Comparison of ENCODE assay signal across 8 cellular contexts in the genomic region with DNA sequence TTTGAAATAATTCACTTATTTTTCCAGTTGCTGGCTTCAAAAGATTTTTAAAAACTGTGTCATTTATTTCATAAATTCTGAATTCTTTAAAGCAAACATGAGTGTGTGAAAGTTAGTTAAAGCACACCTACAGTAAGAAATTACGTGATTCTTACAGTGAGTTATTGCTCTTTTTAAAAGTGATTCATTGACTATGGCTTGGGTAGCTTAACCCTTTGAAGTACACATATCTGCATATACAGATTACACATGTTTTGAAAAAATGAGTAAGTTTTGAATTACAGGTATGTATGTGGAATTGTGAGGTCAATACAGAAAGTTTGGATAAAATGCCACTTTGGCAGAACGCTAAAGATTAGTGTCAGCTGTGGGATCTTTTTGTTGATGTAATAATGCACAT.
DNase-seq lines count a peak whose midpoint lies in the region; ATAC-seq and TF ChIP-seq lines count a peak whose summit lies in the region.

No MANE protein-coding gene starts in this region.

- intact Hi-C loops in activated CD4-positive, alpha-beta T cell treated with anti-CD3 and anti-CD28 coated beads, Interleukin-2, amount 10 ng/mL, durations not matched to agents 24 days and 14 days (cut with micrococcal nuclease): loop anchor here (1.0 to 5.0 kb wide), 4 partner anchors 10 to 1442 kb away; a partner anchor contains a TSS

- H3K79me2 ChIP-seq in SU-DHL-6 (ENCODE audit: insufficient read depth, low read length): peaks cover 9% of the 10 kb centered on the region; the same call in 1 of the 2 replicates

- H3K36me3 Mint-ChIP-seq in activated CD4-positive, alpha-beta T cell treated with anti-CD3 and anti-CD28 coated beads, Interleukin-2, amount 10 ng/mL, durations not matched to agents 24 days and 14 days (ENCODE audit: low read depth): peaks cover 5% of the 10 kb centered on the region

- DNase-seq in activated CD4-positive, alpha-beta T cell treated with anti-CD3 and anti-CD28 coated beads, Interleukin-2, amount 10 ng/mL, durations not matched to agents 24 days and 14 days: no peak
- DNase-seq in activated CD4-positive, alpha-beta T cell treated with anti-CD3 and anti-CD28 coated beads for 48 hours: no peak
- DNase-seq in kidney glomerular epithelial cell (lab: John Stamatoyannopoulos, UW) (peak; percentile 4), NCI-H524 (lab: John Stamatoyannopoulos, UW) (no peak), middle frontal gyrus (ENCODE audit: extremely low spot score, low spot score) (no peak)

- H3K27me3 ChIP-seq in SU-DHL-6 (ENCODE audit: low read length): no peaks in the 10 kb centered on the region
- no peaks in the 10 kb centered on the region for H3K27me3 ChIP-seq in subcutaneous abdominal adipose tissue (ENCODE audit: control insufficient read depth in 5 of 5, insufficient read depth in 4 of 5, low read length in 5 of 5)

- H3K27me3 Mint-ChIP-seq in activated CD4-positive, alpha-beta T cell treated with anti-CD3 and anti-CD28 coated beads, Interleukin-2, amount 10 ng/mL, durations not matched to agents 24 days and 14 days: no peaks in the 10 kb centered on the region

- peak overlapping the region; percentile 79 for H3K27ac Mint-ChIP-seq in activated CD4-positive, alpha-beta T cell treated with anti-CD3 and anti-CD28 coated beads, Interleukin-2, amount 10 ng/mL, durations not matched to agents 24 days and 14 days

- H3K9ac ChIP-seq in SU-DHL-6 (ENCODE audit: low read length) (peak overlapping the region; percentile 56), subcutaneous abdominal adipose tissue (ENCODE audit: low read length in 5 of 5) (peak overlapping the region in 2 of 5 donors; percentile 50 to 77)

- H3K4me3 Mint-ChIP-seq in activated CD4-positive, alpha-beta T cell treated with anti-CD3 and anti-CD28 coated beads, Interleukin-2, amount 10 ng/mL, durations not matched to agents 24 days and 14 days: peak overlapping the region; percentile 78

- H3K4me2 ChIP-seq in SU-DHL-6 (ENCODE audit: low read depth, low read length, poor library complexity, severe bottlenecking): peak overlapping the region; percentile 99

- H3K27ac ChIP-seq in SU-DHL-6 (ENCODE audit: low read depth, low read length): peak overlapping the region; percentile 96
- peak overlapping the region; percentile 75 for H3K27ac ChIP-seq in subcutaneous abdominal adipose tissue (ENCODE audit: low read depth, low read length)

- peaks cover 3% of the 10 kb centered on the region for H3K9me3 Mint-ChIP-seq in activated CD4-positive, alpha-beta T cell treated with anti-CD3 and anti-CD28 coated beads, Interleukin-2, amount 10 ng/mL, durations not matched to agents 24 days and 14 days

- H3K4me1 ChIP-seq in subcutaneous abdominal adipose tissue (ENCODE audit: control insufficient read depth in 5 of 5, insufficient read depth in 5 of 5, low read length in 5 of 5): peaks cover 0 to 37% (median 14%) of the 10 kb centered on the region in 5 donors

- no peaks in the 10 kb centered on the region for H4K20me1 ChIP-seq in SU-DHL-6 (ENCODE audit: low read depth, low read length)

- H3K9me3 ChIP-seq in SU-DHL-6 (ENCODE audit: insufficient read depth, low read length): no peaks in the 10 kb centered on the region
- no peaks in the 10 kb centered on the region for H3K9me3 ChIP-seq in subcutaneous abdominal adipose tissue (ENCODE audit: control insufficient read depth in 5 of 5, low read length in 5 of 5)

- no peak for ATAC-seq in HG03175 (IDR thresholded peaks at IDR 0.05; ENCODE audit: unreplicated experiment)

- H3K36me3 ChIP-seq in SU-DHL-6 (ENCODE audit: low read length) (no peaks in the 10 kb centered on the region), subcutaneous abdominal adipose tissue (ENCODE audit: control insufficient read depth in 5 of 5, insufficient read depth in 5 of 5, low read length in 5 of 5) (no peaks in the 10 kb centered on the region)

- peak overlapping the region; percentile 80 for H2AFZ ChIP-seq in SU-DHL-6 (ENCODE audit: low read depth, low read length, severe bottlenecking)

- H3K4me3 ChIP-seq in SU-DHL-6 (ENCODE audit: insufficient read depth, low read length, poor library complexity, severe bottlenecking): peak overlapping the region; percentile 49
- peak overlapping the region in 3 of 5 donors; percentile 28 to 54 (median 47) for H3K4me3 ChIP-seq in subcutaneous abdominal adipose tissue (ENCODE audit: low read depth in 1 of 5, low read length in 5 of 5)

- no peaks in the 10 kb centered on the region for H3K9me2 ChIP-seq in SU-DHL-6 (replicated peaks; ENCODE audit: insufficient read depth, low read length)

- H3F3A ChIP-seq in SU-DHL-6 (ENCODE audit: insufficient read depth): peaks cover 44% of the 10 kb centered on the region

- H3K4me1 Mint-ChIP-seq in activated CD4-positive, alpha-beta T cell treated with anti-CD3 and anti-CD28 coated beads, Interleukin-2, amount 10 ng/mL, durations not matched to agents 24 days and 14 days: peaks cover 62% of the 10 kb centered on the region

- no peak for TF ChIP-seq CTCF in SU-DHL-6 (IDR thresholded peaks at IDR 0.05; ENCODE audit: insufficient read depth, low read length, poor library complexity, severe bottlenecking)
